In genomic region chr18:76492669-76493212, GRCh38 we compare ENCODE assay signal across 8 cellular contexts. TPM values are rescaled to one million over a fixed set of nuclear protein-coding genes. Genes with fewer than 3 reads are reported as not detected.
DNase-seq lines count a peak whose midpoint lies in the region; ATAC-seq and TF ChIP-seq lines count a peak whose summit lies in the region.

No MANE protein-coding gene starts in this region.

- H2AFZ ChIP-seq in OCI-LY7 (ENCODE audit: low read length), result no peak overlapping the region

- H4K20me1 ChIP-seq in OCI-LY7 (ENCODE audit: insufficient read depth, low read length), result peaks cover 23% of the 10 kb centered on the region; the same call in 1 of the 2 replicates

- H3K36me3 ChIP-seq in OCI-LY7 (ENCODE audit: insufficient read depth, low read length), result no peaks in the 10 kb centered on the region; the same call in 1 of the 2 replicates

- peaks cover 64% of the 10 kb centered on the region for H3K79me2 ChIP-seq in OCI-LY7 (ENCODE audit: insufficient read depth, low read depth, low read length)

- intact Hi-C loops in OCI-LY7 (cut with micrococcal nuclease; ENCODE audit: unreplicated experiment), result loop anchor here (10.0 kb wide), 3 partner anchors 472 to 1278 kb away; partner anchors contain the start of gene TSHZ1

- H3K9me3 ChIP-seq in OCI-LY7 (ENCODE audit: low read length), result no peaks in the 10 kb centered on the region

- POLR2A ChIA-PET in OCI-LY7 (lab: Charles Lee), result no interaction called here

- H3K9me2 ChIP-seq in OCI-LY7 (ENCODE audit: insufficient read depth, low read length), result no peaks in the 10 kb centered on the region

- peak; percentile 82 for DNase-seq in DMS114 treated with DMSO at 0.1 percent for 48 hours (lab: John Stamatoyannopoulos, UW; ENCODE audit: unreplicated experiment)
- peak; percentile 98 for DNase-seq in HuH-7 (ENCODE audit: low spot score)
- DNase-seq in OCI-LY7 (ENCODE audit: low spot score), result peak; percentile 95
- peak; percentile 98 for DNase-seq in activated T-cell treated with anti-CD3 and anti-CD28 coated beads for 48 hours (ENCODE audit: low read depth)
- DNase-seq in epithelial cell of prostate (ENCODE audit: low read depth, low spot score), result peak; percentile 96
- peak; percentile 90 for DNase-seq in middle frontal gyrus (ENCODE audit: extremely low spot score, low spot score)
- DNase-seq in stimulated activated CD8-positive, alpha-beta memory T cell treated with anti-CD3 and anti-CD28 coated beads, Interleukin-15, amount 100 ng/mL, for 48 hours (ENCODE audit: low read depth in 2 of 2), result peak; percentile 97

- H3K4me3 ChIP-seq in OCI-LY7 (ENCODE audit: low read depth, low read length, poor library complexity, severe bottlenecking), result peak overlapping the region; percentile 77

- no peak for TF ChIP-seq CTCF in OCI-LY7 (conservative IDR thresholded peaks at IDR 0.05; ENCODE audit: low read length)

- H3K27ac ChIP-seq in OCI-LY7 (ENCODE audit: low read depth, low read length, poor library complexity, severe bottlenecking) (peak overlapping the region; percentile 86), epithelial cell of prostate (peak overlapping the region; percentile 83)

- peaks cover 41% of the 10 kb centered on the region for H3K4me1 ChIP-seq in OCI-LY7 (ENCODE audit: insufficient read depth, low read length, poor library complexity, severe bottlenecking)

- BruUV-seq in OCI-LY7 (replicated peaks; lab: Mats Ljungman, UMichigan), result TSS peak; percentile 42

- peak overlapping the region; percentile 81 for H3K4me2 ChIP-seq in OCI-LY7 (ENCODE audit: low read length)

- CTCF ChIA-PET in OCI-LY7 (lab: Charles Lee; ENCODE audit: unreplicated experiment), result interaction anchor here (0.6 kb wide), 1 partner anchor 55 kb away, joined by 5 read pairs; no protein-coding TSS in a partner anchor

- ATAC-seq in GM21528 (IDR thresholded peaks at IDR 0.05; ENCODE audit: low FRiP score, unreplicated experiment), result peak; percentile 70

RNA-seq across cellular contexts. Expression of gene ZNF516, which starts 2.3 kb away (rescaled TPM):
- 14.3 and 16.2 TPM in 2 replicates for total RNA-seq in OCI-LY7 (2014; rRNA removed; shearing (Covaris generic))
- total RNA-seq in OCI-LY7 (2022), result 32.3 and 38.2 TPM in 2 replicates

Comparison
In these comparisons a context has a peak if more than half of its experiments do, and no peak if none do; other contexts are left out.
1. Peak in every context shown above with its lines: DNase-seq, ATAC-seq, H3K4me3 ChIP-seq and H3K27ac ChIP-seq.